In the genomic region with DNA sequence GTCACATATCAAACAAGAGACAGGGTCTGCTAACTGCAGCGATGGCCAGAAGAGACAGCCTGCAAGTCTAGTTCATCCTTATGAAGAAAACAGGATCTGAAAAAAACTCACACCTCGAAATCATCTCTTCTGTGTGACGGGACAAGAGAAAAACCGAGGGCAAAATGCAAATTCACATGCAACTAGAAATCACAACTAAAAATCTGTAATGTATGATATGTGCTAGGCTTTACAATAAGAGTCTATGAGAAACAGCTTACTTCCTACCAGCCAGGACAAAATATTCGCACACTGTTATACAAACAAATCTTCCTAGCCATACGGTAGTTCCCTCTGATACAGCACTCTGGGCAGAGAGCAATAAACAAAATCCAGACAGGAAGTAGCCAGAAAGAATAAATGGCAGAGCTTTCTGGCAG, we compare ENCODE assay signal across 8 cellular contexts. TPM values are rescaled to one million over a fixed set of nuclear protein-coding genes. Genes with fewer than 3 reads are reported as not detected.
A peak's percentile ranks its signal among the peaks of the same experiment; 100 is the strongest.
DNase-seq lines count a peak whose midpoint lies in the region; ATAC-seq and TF ChIP-seq lines count a peak whose summit lies in the region.

No MANE protein-coding gene starts in this region.

- H3K4me3 ChIP-seq in GM06990 (replicated peaks; ENCODE audit: low read depth, low read length) (peak overlapping the region; percentile 32; the same call in 1 of the 2 replicates), esophagus muscularis mucosa (peak overlapping the region in 1 of 4 donors; percentile 22), breast epithelium (no peak overlapping the region)

- peaks cover 9 to 54% (median 43%) of the 10 kb centered on the region in 4 donors for H3K4me1 ChIP-seq in esophagus muscularis mucosa
- H3K4me1 ChIP-seq in breast epithelium = no peaks in the 10 kb centered on the region

- intact Hi-C loops in esophagus muscularis mucosa (cut with DNase I) = no loop called here
- intact Hi-C loops in breast epithelium (cut with DNase I; ENCODE audit: low total_unique reads) = no loop called here

- H3K27ac ChIP-seq in esophagus muscularis mucosa (replicated peaks in 1 of 4) (peak overlapping the region; percentile 34 to 60 (median 48)), breast epithelium (no peak overlapping the region)

- H3K27me3 ChIP-seq in GM06990 (replicated peaks; ENCODE audit: control insufficient read depth, insufficient read depth, low read length) (no peaks in the 10 kb centered on the region), esophagus muscularis mucosa (no peaks in the 10 kb centered on the region), breast epithelium (no peaks in the 10 kb centered on the region)

- H3K36me3 ChIP-seq in GM06990 (ENCODE audit: control insufficient read depth, insufficient read depth, low read length) = no peaks in the 10 kb centered on the region
- H3K36me3 ChIP-seq in esophagus muscularis mucosa = no peaks in the 10 kb centered on the region
- no peaks in the 10 kb centered on the region for H3K36me3 ChIP-seq in breast epithelium

- no peaks in the 10 kb centered on the region for H3K9me3 ChIP-seq in esophagus muscularis mucosa
- no peaks in the 10 kb centered on the region for H3K9me3 ChIP-seq in breast epithelium

- no peak for DNase-seq in GM06990 (ENCODE audit: extremely low read depth, insufficient read length)
- peak; percentile 45 for DNase-seq in esophagus muscularis mucosa (ENCODE audit: extremely low spot score)
- DNase-seq in breast epithelium (ENCODE audit: low spot score in 2 of 2) = no peak
- no peak for DNase-seq in NCI-H2227 treated with DMSO at 0.1 percent for 48 hours (lab: John Stamatoyannopoulos, UW)
- no peak for DNase-seq in NCI-H524 treated with DMSO at 0.1 percent for 48 hours (lab: John Stamatoyannopoulos, UW)
- no peak for DNase-seq in dedifferentiated amniotic fluid mesenchymal stem cell (ENCODE audit: extremely low spot score)

- no peak for TF ChIP-seq CTCF in GM06990 (IDR thresholded peaks at IDR 0.05; ENCODE audit: insufficient read depth, low read length, poor library complexity, severe bottlenecking)
- no peak for TF ChIP-seq CTCF in esophagus muscularis mucosa (IDR thresholded peaks at IDR 0.05)
- no peak for TF ChIP-seq CTCF in breast epithelium (IDR thresholded peaks at IDR 0.05)

- ATAC-seq in GM21360 (IDR thresholded peaks at IDR 0.05; ENCODE audit: unreplicated experiment) (peak; percentile 58), HG03558 (IDR thresholded peaks at IDR 0.05; ENCODE audit: extremely low read depth, unreplicated experiment) (peak; percentile 56)

- no peak for TF ChIP-seq EP300 in esophagus muscularis mucosa (IDR thresholded peaks at IDR 0.05)

- no peak for TF ChIP-seq POLR2A in esophagus muscularis mucosa (IDR thresholded peaks at IDR 0.05; ENCODE audit: low read depth)
- TF ChIP-seq POLR2A in breast epithelium (IDR thresholded peaks at IDR 0.05) = no peak

- WGBS in esophagus muscularis mucosa = 23% methylated on average over 6 of the region's 6 CpGs

RNA-seq across cellular contexts. Expression of a gene that starts 48.8 kb away (rescaled TPM):
- 10 to 100 TPM; 41.4 to 76.6 (median 48.1) TPM for total RNA-seq in esophagus muscularis mucosa
- 10 to 100 TPM; 18.0 to 41.3 (median 19.9) TPM for total RNA-seq in breast epithelium

Comparison
In these comparisons a context has a peak if more than half of its experiments do, and no peak if none do; other contexts are left out.
1. H3K27ac ChIP-seq: peak in esophagus muscularis mucosa (4 of 4); none in breast epithelium (0 of 2).